ENCODE assay signal across 8 cellular contexts in the genomic region with DNA sequence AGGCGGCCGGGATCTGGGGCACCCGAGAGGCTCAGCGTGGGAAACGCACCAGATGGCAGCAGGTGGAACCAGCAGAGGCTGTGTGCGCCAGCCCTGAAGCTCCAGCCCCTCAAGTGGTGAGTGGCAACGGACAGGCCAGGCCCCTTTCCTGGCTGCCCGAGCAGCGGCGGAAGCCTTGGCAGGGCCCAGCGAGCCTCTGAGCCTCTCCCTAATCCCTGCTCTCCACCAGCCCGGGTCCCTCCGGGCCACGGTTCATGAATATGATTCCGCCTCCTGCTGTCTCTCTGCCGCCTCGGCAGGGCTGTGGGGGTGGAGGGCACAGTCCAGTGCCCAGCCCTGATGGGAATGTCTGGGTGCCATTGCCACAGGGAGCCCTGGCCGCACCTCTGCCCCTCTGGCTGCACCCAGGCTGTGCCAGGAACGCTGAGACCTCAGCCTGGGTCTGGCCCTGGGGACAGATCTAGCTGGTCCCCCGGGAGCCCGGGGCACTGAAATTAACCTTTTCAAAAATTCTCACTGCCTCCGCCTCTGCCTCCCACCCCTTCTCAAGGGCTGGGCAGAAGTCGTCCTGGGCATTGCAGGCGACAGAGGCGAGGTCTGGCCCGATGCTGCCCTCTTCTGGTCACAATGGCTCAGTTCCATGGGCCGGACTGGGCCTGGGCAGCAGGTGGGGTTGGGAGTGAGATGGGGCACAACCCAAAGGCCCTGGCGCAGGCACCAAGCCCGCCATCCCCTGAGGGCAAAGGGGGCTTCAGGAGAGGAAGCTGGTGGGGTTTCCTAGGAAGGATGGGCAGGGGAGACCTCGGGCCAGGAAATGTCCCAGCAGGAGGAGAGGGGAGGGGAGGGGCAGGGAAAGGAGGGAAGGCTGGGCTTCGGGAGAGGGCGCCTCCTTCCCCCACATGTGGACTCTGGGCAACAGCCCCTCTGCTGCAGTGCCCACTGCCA. TPM values are rescaled to one million over a fixed set of nuclear protein-coding genes. Genes with fewer than 3 reads are reported as not detected.
A peak's percentile ranks its signal among the peaks of the same experiment; 100 is the strongest.
DNase-seq lines count a peak whose midpoint lies in the region; ATAC-seq and TF ChIP-seq lines count a peak whose summit lies in the region.

No MANE protein-coding gene starts in this region.

- no peaks in the 10 kb centered on the region for H3K9me3 Mint-ChIP-seq in activated B cell treated with CpG ODN at 0.5 μM for 24 hours

- CTCF ChIA-PET in activated B cell treated with CpG ODN at 0.5 μM for 24 hours (lab: Charles Lee), result interaction anchor here (0.7 to 4.8 kb wide), 12 partner anchors 16 to 178 kb away, joined by 3 to 50 read pairs (median 4); no protein-coding TSS in a partner anchor

- H3K27me3 Mint-ChIP-seq in activated B cell treated with CpG ODN at 0.5 μM for 24 hours, result peaks cover 11% of the 10 kb centered on the region

- intact Hi-C loops in activated B cell treated with CpG ODN at 0.5 μM for 24 hours (cut with micrococcal nuclease), result loop anchor here (1.0 to 2.0 kb wide), 7 partner anchors 16 to 316 kb away; no protein-coding TSS in a partner anchor

- H3K4me3 Mint-ChIP-seq in activated B cell treated with CpG ODN at 0.5 μM for 24 hours, result peak overlapping the region; percentile 79

- POLR2A ChIA-PET in activated B cell treated with CpG ODN at 0.5 μM for 24 hours (lab: Charles Lee), result interaction anchor here (0.9 to 2.3 kb wide), 6 partner anchors 16 to 188 kb away, joined by 3 to 9 read pairs (median 5); no protein-coding TSS in a partner anchor

- peak; percentile 62 for ATAC-seq in HG02623 (IDR thresholded peaks at IDR 0.05; ENCODE audit: unreplicated experiment)
- ATAC-seq in activated B cell treated with CpG ODN at 0.5 μM for 24 hours (ENCODE audit: low read depth), result peak; percentile 86
- ATAC-seq in HG02571 (IDR thresholded peaks at IDR 0.05; ENCODE audit: unreplicated experiment), result no peak

- no peak for TF ChIP-seq CTCF in activated B cell treated with CpG ODN at 0.5 μM for 24 hours (IDR thresholded peaks at IDR 0.05)

- H3K27ac Mint-ChIP-seq in activated B cell treated with CpG ODN at 0.5 μM for 24 hours, result peak overlapping the region; percentile 65

- no peaks in the 10 kb centered on the region for H3K36me3 Mint-ChIP-seq in activated B cell treated with CpG ODN at 0.5 μM for 24 hours (ENCODE audit: low read depth)

- DNase-seq in ELF-1 (ENCODE audit: low read depth, low spot score), result peak; percentile 93
- DNase-seq in NCI-H2171 (lab: John Stamatoyannopoulos, UW), result peak; percentile 77
- DNase-seq in activated B cell treated with CpG ODN at 0.5 μM for 24 hours, result peak; percentile 79
- DNase-seq in central memory CD4-positive, alpha-beta T cell, result peak; percentile 52
- peak; percentile 59 for DNase-seq in kidney glomerular epithelial cell (lab: John Stamatoyannopoulos, UW)
- peak; percentile 39 to 63 for DNase-seq in stimulated activated CD4-positive, alpha-beta T cell treated with anti-CD3 and anti-CD28 coated beads, Interleukin-15, amount 100 ng/mL, for 48 hours (ENCODE audit: low read depth in 2 of 2)

- peaks cover 21% of the 10 kb centered on the region for H3K4me1 Mint-ChIP-seq in activated B cell treated with CpG ODN at 0.5 μM for 24 hours

RNA-seq across cellular contexts. Expression of a gene that starts 20.3 kb away (rescaled TPM):
- total RNA-seq in activated B cell treated with CpG ODN at 0.5 μM for 24 hours, result 0.51 and 0.69 TPM in 2 replicates

RNA-seq across cellular contexts. Expression of a gene that starts 38.0 kb away (rescaled TPM):
- total RNA-seq in activated B cell treated with CpG ODN at 0.5 μM for 24 hours, result 43.3 and 49.1 TPM in 2 replicates

RNA-seq across cellular contexts. Expression of a gene that starts 43.8 kb away (rescaled TPM):
- total RNA-seq in activated B cell treated with CpG ODN at 0.5 μM for 24 hours, result 1.9 and 2.6 TPM in 2 replicates
